In genomic region chr12:19130224-19131019, GRCh38 we compare ENCODE assay signal across 1 cellular context.
A peak's percentile ranks its signal among the peaks of the same experiment; 100 is the strongest.
TF ChIP-seq lines count a peak whose summit lies in the region.

No MANE protein-coding gene starts in this region.

TF ChIP-seq in HEK293, 187 proteins besides CTCF, POLR2A, EP300 and RAD21 (continued from another document and continues in another):
- TF ChIP-seq KLF9 (tag by site-specific recombination; IDR thresholded peaks at IDR 0.05; ENCODE audit: low read depth) (no peak; the same call in 1 of the 2 replicates), ZNF747 (tag by site-specific recombination; IDR thresholded peaks at IDR 0.05) (no peak), TRIM28 (IDR thresholded peaks at IDR 0.05; ENCODE audit: borderline replicate concordance, low read length) (no peak), ZNF324 (tag by site-specific recombination; IDR thresholded peaks at IDR 0.05) (no peak), ZNF585B (tag by site-specific recombination; IDR thresholded peaks at IDR 0.05) (no peak), GLI2 (tag by site-specific recombination; IDR thresholded peaks at IDR 0.05; ENCODE audit: borderline replicate concordance, low read depth) (no peak), ZNF23 (tag by site-specific recombination; IDR thresholded peaks at IDR 0.05; ENCODE audit: borderline replicate concordance) (no peak), SCRT1 (tag by site-specific recombination; IDR thresholded peaks at IDR 0.05; ENCODE audit: borderline replicate concordance) (no peak), ZNF311 (tag by site-specific recombination; IDR thresholded peaks at IDR 0.05; ENCODE audit: borderline replicate concordance) (no peak), ZNF112 (tag by site-specific recombination; IDR thresholded peaks at IDR 0.05) (no peak), ZNF555 (tag by site-specific recombination; conservative IDR thresholded peaks at IDR 0.05) (no peak), FEZF1 (tag by site-specific recombination; IDR thresholded peaks at IDR 0.05) (no peak), ZNF221 (tag by site-specific recombination; IDR thresholded peaks at IDR 0.05; ENCODE audit: borderline replicate concordance) (no peak), ELK4 (IDR thresholded peaks at IDR 0.05; ENCODE audit: borderline replicate concordance, low read depth, low read length) (no peak), ZNF843 (tag by site-specific recombination; IDR thresholded peaks at IDR 0.05) (no peak), ZNF501 (tag by site-specific recombination; IDR thresholded peaks at IDR 0.05) (peak; percentile 30; the same call in 1 of the 2 replicates), ZNF658 (tag by site-specific recombination; IDR thresholded peaks at IDR 0.05) (no peak), ZBTB20 (tag by site-specific recombination; IDR thresholded peaks at IDR 0.05) (0 out of 2 replicates have a peak, but pooled peaks have one; percentile 62), ZNF792 (tag by site-specific recombination; IDR thresholded peaks at IDR 0.05) (no peak), AEBP2 (tag by site-specific recombination; IDR thresholded peaks at IDR 0.05; ENCODE audit: borderline replicate concordance) (no peak), ZNF292 (tag by site-specific recombination; IDR thresholded peaks at IDR 0.05; ENCODE audit: borderline replicate concordance, low read depth) (no peak), ZNF140 (tag by site-specific recombination; IDR thresholded peaks at IDR 0.05) (no peak), ZNF335 (tag by site-specific recombination; conservative IDR thresholded peaks at IDR 0.05) (peak; percentile 97), ZNF302 (tag by site-specific recombination; IDR thresholded peaks at IDR 0.05; ENCODE audit: low read depth) (no peak), ZNF10 (tag by site-specific recombination; IDR thresholded peaks at IDR 0.05) (no peak), ZNF76 (tag by site-specific recombination; IDR thresholded peaks at IDR 0.05; ENCODE audit: borderline replicate concordance, low read depth) (peak; percentile 93), ZNF670 (tag by site-specific recombination; IDR thresholded peaks at IDR 0.05; ENCODE audit: low read depth) (no peak), HOXD13 (CRISPR knock-in tag; IDR thresholded peaks at IDR 0.05; ENCODE audit: borderline replicate concordance) (no peak), ZNF571 (tag by site-specific recombination; IDR thresholded peaks at IDR 0.05) (no peak), GLIS1 (tag by site-specific recombination; IDR thresholded peaks at IDR 0.05) (peak; percentile 90), ZNF214 (tag by site-specific recombination; IDR thresholded peaks at IDR 0.05; ENCODE audit: borderline replicate concordance) (no peak), EGR2 (tag by site-specific recombination; IDR thresholded peaks at IDR 0.05; ENCODE audit: low read depth) (peak; percentile 94), ZNF239 (tag by site-specific recombination; IDR thresholded peaks at IDR 0.05) (no peak), ZNF837 (tag by site-specific recombination; IDR thresholded peaks at IDR 0.05) (no peak), ZNF624 (tag by site-specific recombination; IDR thresholded peaks at IDR 0.05) (no peak), HOXA7 (CRISPR knock-in tag; IDR thresholded peaks at IDR 0.05; ENCODE audit: borderline replicate concordance) (no peak), ZNF610 (tag by site-specific recombination; IDR thresholded peaks at IDR 0.05; ENCODE audit: borderline replicate concordance) (no peak), ZNF354C (tag by site-specific recombination; IDR thresholded peaks at IDR 0.05; ENCODE audit: borderline replicate concordance, low read depth) (no peak), ZNF473 (tag by site-specific recombination; IDR thresholded peaks at IDR 0.05) (no peak), SP2 (tag by site-specific recombination; IDR thresholded peaks at IDR 0.05) (peak; percentile 64), REST (tag by site-specific recombination; IDR thresholded peaks at IDR 0.05) (no peak), ZFP3 (tag by site-specific recombination; IDR thresholded peaks at IDR 0.05; ENCODE audit: low read depth) (no peak), ZNF157 (tag by site-specific recombination; IDR thresholded peaks at IDR 0.05) (no peak), ZNF16 (tag by site-specific recombination; IDR thresholded peaks at IDR 0.05; ENCODE audit: low read depth) (no peak), ZNF146 (tag by site-specific recombination; IDR thresholded peaks at IDR 0.05) (no peak), ZNF266 (tag by site-specific recombination; IDR thresholded peaks at IDR 0.05; ENCODE audit: low read depth) (no peak), ZNF341 (tag by site-specific recombination; IDR thresholded peaks at IDR 0.05; ENCODE audit: low read depth) (peak; percentile 42), ZNF132 (tag by site-specific recombination; IDR thresholded peaks at IDR 0.05; ENCODE audit: borderline replicate concordance) (no peak), HOXC10 (CRISPR knock-in tag; IDR thresholded peaks at IDR 0.05) (no peak), ZNF549 (tag by site-specific recombination; IDR thresholded peaks at IDR 0.05) (no peak), ZNF518A (tag by site-specific recombination; conservative IDR thresholded peaks at IDR 0.05; ENCODE audit: low read depth) (no peak), ZNF433 (tag by site-specific recombination; IDR thresholded peaks at IDR 0.05; ENCODE audit: low read depth) (no peak), ZNF488 (tag by site-specific recombination; IDR thresholded peaks at IDR 0.05) (no peak), RBAK (tag by site-specific recombination; IDR thresholded peaks at IDR 0.05) (no peak), ZNF558 (tag by site-specific recombination; IDR thresholded peaks at IDR 0.05) (no peak), ZBTB6 (tag by site-specific recombination; IDR thresholded peaks at IDR 0.05) (no peak), MZF1 (tag by site-specific recombination; IDR thresholded peaks at IDR 0.05; ENCODE audit: borderline replicate concordance) (no peak), GLI4 (tag by site-specific recombination; IDR thresholded peaks at IDR 0.05) (no peak; the same call in 1 of the 2 replicates), GFI1B (tag by site-specific recombination; IDR thresholded peaks at IDR 0.05) (no peak), ZNF362 (tag by site-specific recombination; IDR thresholded peaks at IDR 0.05) (no peak), ZNF529 (tag by site-specific recombination; IDR thresholded peaks at IDR 0.05; ENCODE audit: insufficient replicate concordance) (no peak), ZNF629 (tag by site-specific recombination; IDR thresholded peaks at IDR 0.05) (no peak), SP3 (tag by site-specific recombination; IDR thresholded peaks at IDR 0.05) (peak; percentile 72)
